12 cellular contexts compared by ENCODE assay signal in genomic region chr18:67710639-67711038, GRCh38.
A peak's percentile ranks its signal among the peaks of the same experiment; 100 is the strongest.
DNase-seq lines count a peak whose midpoint lies in the region; ATAC-seq and TF ChIP-seq lines count a peak whose summit lies in the region.
"Had no signal": no experiment of that assay in that cellular context is flagged by ENCODE, and none has a peak within 500 bp of the region (broad histone marks: within the 10 kb centered on the region; RNA-seq: fewer than 3 reads in every experiment).

No MANE protein-coding gene starts in this region.

- no peak overlapping the region for H3K4me2 ChIP-seq in PC-3 (ENCODE audit: low read length)

- peak; percentile 5 for TF ChIP-seq CTCF in cardiac muscle cell (IDR thresholded peaks at IDR 0.05; ENCODE audit: low read depth, low read length)
- peak; percentile 52 for TF ChIP-seq CTCF in PC-3 (conservative IDR thresholded peaks at IDR 0.05; ENCODE audit: low read depth, low read length)
- TF ChIP-seq CTCF in foreskin keratinocyte (conservative IDR thresholded peaks at IDR 0.05), result peak; percentile 47
- TF ChIP-seq CTCF in upper lobe of right lung (IDR thresholded peaks at IDR 0.05), result peak; percentile 16

- H2AFZ ChIP-seq in PC-3 (ENCODE audit: low read length), result no peak overlapping the region

- H3K9me3 ChIP-seq in cardiac muscle cell (ENCODE audit: low read depth) (no peaks in the 10 kb centered on the region), PC-3 (ENCODE audit: low read length) (no peaks in the 10 kb centered on the region), upper lobe of right lung (no peaks in the 10 kb centered on the region)
- H3K9me3 ChIP-seq: HAP-1, spleen had no signal

- H3K4me3 ChIP-seq in cardiac muscle cell (no peak overlapping the region), PC-3 (ENCODE audit: low read length) (no peak overlapping the region), upper lobe of right lung (no peak overlapping the region)
- H3K4me3 ChIP-seq: HAP-1, spleen had no signal

- no peaks in the 10 kb centered on the region for H4K20me1 ChIP-seq in PC-3 (ENCODE audit: low read length)

- H3K27me3 ChIP-seq in cardiac muscle cell (no peaks in the 10 kb centered on the region), PC-3 (ENCODE audit: low read length) (no peaks in the 10 kb centered on the region), foreskin keratinocyte (no peaks in the 10 kb centered on the region), upper lobe of right lung (no peaks in the 10 kb centered on the region)
- H3K27me3 ChIP-seq: spleen had no signal

- POLR2A ChIA-PET in PC-3 (lab: Charles Lee; ENCODE audit: unreplicated experiment), result no interaction called here

- DNase-seq in cardiac muscle cell (ENCODE audit: low read depth in 1 of 2, low spot score in 1 of 2) (no peak), Right ventricle myocardium inferior (ENCODE audit: missing footprints) (no peak), PC-3 (peak; percentile 19), foreskin keratinocyte (no peak), upper lobe of right lung (no peak), H4 (ENCODE audit: low spot score) (no peak), C1 segment of cervical spinal cord (lab: John Stamatoyannopoulos, UW) (no peak), T-helper 2 cell (no peak)
- DNase-seq: IMR-90, NCI-H2081 treated with DMSO at 0.1 percent for 48 hours, spleen had no signal

- no peaks in the 10 kb centered on the region for H3K79me2 ChIP-seq in PC-3 (ENCODE audit: low read length)

- no peak overlapping the region for H3K27ac ChIP-seq in cardiac muscle cell
- no peak overlapping the region for H3K27ac ChIP-seq in PC-3 (ENCODE audit: low read length)
- H3K27ac ChIP-seq in foreskin keratinocyte, result no peak overlapping the region
- no peak overlapping the region for H3K27ac ChIP-seq in upper lobe of right lung
- H3K27ac ChIP-seq: spleen had no signal

- H3K9ac ChIP-seq in PC-3 (ENCODE audit: low read length), result no peak overlapping the region

- no peak for ATAC-seq in Right ventricle myocardium inferior
- no peak; the same call in 1 of the 2 replicates for ATAC-seq in PC-3
- ATAC-seq in foreskin keratinocyte, result peak; percentile 54
- peak; percentile 29 for ATAC-seq in upper lobe of right lung

- intact Hi-C loops in Right ventricle myocardium inferior (cut with DNase I) (no loop called here), PC-3 (cut with micrococcal nuclease) (no loop called here), upper lobe of right lung (cut with DNase I) (no loop called here)

- BruUV-seq in PC-3 (replicated peaks; lab: Mats Ljungman, UMichigan), result no TSS peak

- H3K36me3 ChIP-seq in cardiac muscle cell, result no peaks in the 10 kb centered on the region
- no peaks in the 10 kb centered on the region for H3K36me3 ChIP-seq in PC-3 (ENCODE audit: low read depth, low read length)
- H3K36me3 ChIP-seq in upper lobe of right lung, result no peaks in the 10 kb centered on the region
- H3K36me3 ChIP-seq: HAP-1, spleen had no signal

- no peaks in the 10 kb centered on the region for H3F3A ChIP-seq in PC-3 (ENCODE audit: low read length, unreplicated experiment)

- no peaks in the 10 kb centered on the region for H3K4me1 ChIP-seq in cardiac muscle cell (ENCODE audit: low read depth)
- H3K4me1 ChIP-seq in PC-3 (ENCODE audit: insufficient read depth, low read length), result no peaks in the 10 kb centered on the region
- no peaks in the 10 kb centered on the region for H3K4me1 ChIP-seq in foreskin keratinocyte
- no peaks in the 10 kb centered on the region for H3K4me1 ChIP-seq in upper lobe of right lung
- H3K4me1 ChIP-seq: HAP-1, spleen had no signal

- CTCF ChIA-PET in PC-3 (lab: Charles Lee), result interaction anchor here (0.6 to 1.0 kb wide), 2 partner anchors 166 to 194 kb away, joined by 3 to 4 read pairs; partner anchors contain the start of gene DSEL

- H3K9me2 ChIP-seq in PC-3 (replicated peaks; ENCODE audit: low read length), result no peaks in the 10 kb centered on the region

Comparison
In these comparisons a context has a peak if more than half of its experiments do, and no peak if none do; other contexts are left out.
1. ATAC-seq: peak in foreskin keratinocyte (single experiment) and upper lobe of right lung (single experiment); none in Right ventricle myocardium inferior (single experiment) and PC-3 (single experiment).
2. Peak in every context shown above with its lines, with median percentiles within 50 percentile points of each other: CTCF ChIP-seq.